In the genomic region with DNA sequence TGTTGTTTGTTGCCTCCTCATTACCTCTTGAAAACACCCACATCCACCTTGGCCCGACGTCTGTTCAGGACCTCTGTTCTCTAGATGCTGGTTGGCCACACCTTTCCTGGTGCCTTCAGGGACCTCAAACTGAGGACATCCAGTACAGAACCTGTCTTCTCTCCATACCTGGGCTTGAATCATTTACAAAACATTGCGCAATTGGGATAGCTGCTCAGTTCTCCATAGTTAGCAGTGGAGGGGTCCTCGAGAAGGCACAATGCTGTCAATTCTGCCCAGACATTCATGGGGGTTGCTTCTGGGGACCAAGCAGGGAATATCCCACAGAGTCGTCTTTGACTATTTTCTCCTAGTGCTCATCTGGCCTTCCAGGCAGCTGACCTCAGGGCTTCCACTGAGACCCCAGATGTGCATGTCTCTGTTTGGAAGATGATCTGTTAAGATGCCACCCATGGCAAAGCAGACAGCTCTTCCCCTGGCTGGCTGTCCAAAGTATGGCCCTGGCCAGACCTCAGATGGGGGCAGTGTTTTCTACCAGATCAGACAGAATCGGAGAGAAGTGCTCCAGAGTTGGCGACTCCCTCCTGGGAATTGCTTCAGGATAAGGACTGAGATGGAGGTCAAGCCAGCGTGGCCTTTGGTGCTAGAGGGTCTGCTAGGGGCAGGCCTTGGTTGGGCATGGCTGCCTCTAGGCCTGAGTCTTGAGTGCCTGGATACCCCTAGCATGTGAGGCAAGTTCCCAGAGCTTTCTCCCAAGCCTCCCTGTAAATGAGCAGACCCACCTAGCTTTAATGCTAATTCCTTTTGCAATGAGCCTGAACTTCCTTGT, we compare ENCODE assay signal across 16 cellular contexts.
"Had no signal": no experiment of that assay in that cellular context is flagged by ENCODE, and none has a peak within 500 bp of the region (broad histone marks: within the 10 kb centered on the region; RNA-seq: fewer than 3 reads in every experiment).

No MANE protein-coding gene starts in this region.

- H3K27ac Mint-ChIP-seq: memory B cell; stimulated activated memory B cell treated with anti-CD40 and anti-IgM and Interleukin-4, amounts not matched to agents 10 μg/mL and 1 μg/mL and 100 μg/mL, for 72 hours had no signal

- FAIRE-seq: astrocyte, bronchial epithelial cell, endometrium, kidney had no signal

- H3K9me3 ChIP-seq: left ventricle myocardium inferior had no signal

- H3K27me3 ChIP-seq: dorsolateral prefrontal cortex had no signal

- H3K4me3 ChIP-seq: dorsolateral prefrontal cortex, left ventricle myocardium inferior had no signal

- H3K4me3 Mint-ChIP-seq: memory B cell; stimulated activated memory B cell treated with anti-CD40 and anti-IgM and Interleukin-4, amounts not matched to agents 10 μg/mL and 1 μg/mL and 100 μg/mL, for 72 hours had no signal

- H3K36me3 ChIP-seq: left ventricle myocardium inferior had no signal

- DNase-seq: activated CD4-positive, CD25-positive, alpha-beta regulatory T cell; activated effector memory CD4-positive, alpha-beta T cell treated with Interleukin-2 at 50 U/mL for 16 hours; activated naive CD4-positive, alpha-beta T cell treated with anti-CD3 and anti-CD28 coated beads, Interleukin-2, amount 50 U/mL, for 16 hours; activated T-cell treated with anti-CD3 and anti-CD28 coated beads, Interleukin-2, amount 50 U/mL, for 1 hour; dorsolateral prefrontal cortex; kidney; left ventricle myocardium inferior; retina; stimulated activated CD4-positive, alpha-beta T cell treated with anti-CD3 and anti-CD28 coated beads, Interleukin-12 subunit alpha, Interleukin-12 subunit beta, amount 100 ng/mL, for 4 hours; T-helper 2 cell had no signal

- H3K9me3 Mint-ChIP-seq: memory B cell; stimulated activated memory B cell treated with anti-CD40 and anti-IgM and Interleukin-4, amounts not matched to agents 10 μg/mL and 1 μg/mL and 100 μg/mL, for 72 hours had no signal

- H3K4me1 Mint-ChIP-seq: stimulated activated memory B cell treated with anti-CD40 and anti-IgM and Interleukin-4, amounts not matched to agents 10 μg/mL and 1 μg/mL and 100 μg/mL, for 72 hours had no signal

- H3K27ac ChIP-seq: dorsolateral prefrontal cortex, left ventricle myocardium inferior had no signal

- ATAC-seq: esophagus mucosa; stimulated activated memory B cell treated with anti-CD40 and anti-IgM and Interleukin-4, amounts not matched to agents 10 μg/mL and 1 μg/mL and 100 μg/mL, for 72 hours had no signal

- H3K27me3 Mint-ChIP-seq: memory B cell; stimulated activated memory B cell treated with anti-CD40 and anti-IgM and Interleukin-4, amounts not matched to agents 10 μg/mL and 1 μg/mL and 100 μg/mL, for 72 hours had no signal
